ENCODE assay signal across 1 cellular context in the genomic region with DNA sequence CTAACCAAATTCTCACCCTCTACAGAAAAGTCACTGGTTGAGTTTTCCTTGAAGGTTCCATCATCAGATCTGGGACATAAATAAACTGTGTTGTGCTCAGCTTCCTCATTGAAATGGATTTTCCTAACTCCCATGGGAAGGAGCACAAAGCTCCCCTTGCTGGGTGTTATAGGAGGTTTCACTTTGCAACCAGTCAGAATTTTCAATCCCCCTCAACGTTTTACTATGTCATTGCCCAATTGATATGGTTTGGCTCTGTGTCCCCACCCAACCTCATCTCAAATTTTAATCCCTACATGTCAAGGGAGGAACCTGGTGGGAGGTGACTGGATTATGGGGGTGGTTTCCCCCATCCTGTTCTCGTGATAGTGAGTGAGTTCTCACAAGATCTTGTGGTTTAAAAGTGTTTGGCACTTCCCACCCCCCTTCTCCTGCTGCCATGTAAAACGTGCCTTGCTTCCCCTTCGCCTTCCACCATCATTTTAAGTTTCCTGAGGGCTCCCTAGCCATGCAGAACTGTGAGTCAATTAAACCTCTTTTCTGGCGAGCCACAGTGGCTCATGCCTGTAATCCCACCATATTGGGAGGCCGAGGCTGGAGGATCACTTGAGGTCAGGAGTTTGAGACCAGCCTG.
TF ChIP-seq lines count a peak whose summit lies in the region.

No MANE protein-coding gene starts in this region.

TF ChIP-seq in WTC11, 78 proteins besides CTCF, POLR2A, EP300 and RAD21 (continued from another document):
- TF ChIP-seq, protein P1, sequence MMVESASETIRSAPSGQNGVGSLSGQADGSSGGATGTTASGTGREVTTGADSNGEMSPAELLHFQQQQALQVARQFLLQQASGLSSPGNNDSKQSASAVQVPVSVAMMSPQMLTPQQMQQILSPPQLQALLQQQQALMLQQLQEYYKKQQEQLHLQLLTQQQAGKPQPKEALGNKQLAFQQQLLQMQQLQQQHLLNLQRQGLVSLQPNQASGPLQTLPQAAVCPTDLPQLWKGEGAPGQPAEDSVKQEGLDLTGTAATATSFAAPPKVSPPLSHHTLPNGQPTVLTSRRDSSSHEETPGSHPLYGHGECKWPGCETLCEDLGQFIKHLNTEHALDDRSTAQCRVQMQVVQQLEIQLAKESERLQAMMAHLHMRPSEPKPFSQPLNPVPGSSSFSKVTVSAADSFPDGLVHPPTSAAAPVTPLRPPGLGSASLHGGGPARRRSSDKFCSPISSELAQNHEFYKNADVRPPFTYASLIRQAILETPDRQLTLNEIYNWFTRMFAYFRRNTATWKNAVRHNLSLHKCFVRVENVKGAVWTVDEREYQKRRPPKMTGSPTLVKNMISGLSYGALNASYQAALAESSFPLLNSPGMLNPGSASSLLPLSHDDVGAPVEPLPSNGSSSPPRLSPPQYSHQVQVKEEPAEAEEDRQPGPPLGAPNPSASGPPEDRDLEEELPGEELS (CRISPR knock-in tag; IDR thresholded peaks at IDR 0.05) = no peak
- TF ChIP-seq MXD4 (CRISPR knock-in tag; IDR thresholded peaks at IDR 0.05; ENCODE audit: borderline replicate concordance) (no peak), CREM (CRISPR knock-in tag; IDR thresholded peaks at IDR 0.05) (no peak), IRF2 (CRISPR knock-in tag; IDR thresholded peaks at IDR 0.05; ENCODE audit: borderline replicate concordance, low read depth) (no peak), FOXJ3 (CRISPR knock-in tag; IDR thresholded peaks at IDR 0.05; ENCODE audit: borderline replicate concordance) (no peak), EMX1 (CRISPR knock-in tag; IDR thresholded peaks at IDR 0.05) (no peak)
- TF ChIP-seq, protein P2, sequence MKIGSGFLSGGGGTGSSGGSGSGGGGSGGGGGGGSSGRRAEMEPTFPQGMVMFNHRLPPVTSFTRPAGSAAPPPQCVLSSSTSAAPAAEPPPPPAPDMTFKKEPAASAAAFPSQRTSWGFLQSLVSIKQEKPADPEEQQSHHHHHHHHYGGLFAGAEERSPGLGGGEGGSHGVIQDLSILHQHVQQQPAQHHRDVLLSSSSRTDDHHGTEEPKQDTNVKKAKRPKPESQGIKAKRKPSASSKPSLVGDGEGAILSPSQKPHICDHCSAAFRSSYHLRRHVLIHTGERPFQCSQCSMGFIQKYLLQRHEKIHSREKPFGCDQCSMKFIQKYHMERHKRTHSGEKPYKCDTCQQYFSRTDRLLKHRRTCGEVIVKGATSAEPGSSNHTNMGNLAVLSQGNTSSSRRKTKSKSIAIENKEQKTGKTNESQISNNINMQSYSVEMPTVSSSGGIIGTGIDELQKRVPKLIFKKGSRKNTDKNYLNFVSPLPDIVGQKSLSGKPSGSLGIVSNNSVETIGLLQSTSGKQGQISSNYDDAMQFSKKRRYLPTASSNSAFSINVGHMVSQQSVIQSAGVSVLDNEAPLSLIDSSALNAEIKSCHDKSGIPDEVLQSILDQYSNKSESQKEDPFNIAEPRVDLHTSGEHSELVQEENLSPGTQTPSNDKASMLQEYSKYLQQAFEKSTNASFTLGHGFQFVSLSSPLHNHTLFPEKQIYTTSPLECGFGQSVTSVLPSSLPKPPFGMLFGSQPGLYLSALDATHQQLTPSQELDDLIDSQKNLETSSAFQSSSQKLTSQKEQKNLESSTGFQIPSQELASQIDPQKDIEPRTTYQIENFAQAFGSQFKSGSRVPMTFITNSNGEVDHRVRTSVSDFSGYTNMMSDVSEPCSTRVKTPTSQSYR (CRISPR knock-in tag; IDR thresholded peaks at IDR 0.05) = no peak
- TF ChIP-seq, protein P3, sequence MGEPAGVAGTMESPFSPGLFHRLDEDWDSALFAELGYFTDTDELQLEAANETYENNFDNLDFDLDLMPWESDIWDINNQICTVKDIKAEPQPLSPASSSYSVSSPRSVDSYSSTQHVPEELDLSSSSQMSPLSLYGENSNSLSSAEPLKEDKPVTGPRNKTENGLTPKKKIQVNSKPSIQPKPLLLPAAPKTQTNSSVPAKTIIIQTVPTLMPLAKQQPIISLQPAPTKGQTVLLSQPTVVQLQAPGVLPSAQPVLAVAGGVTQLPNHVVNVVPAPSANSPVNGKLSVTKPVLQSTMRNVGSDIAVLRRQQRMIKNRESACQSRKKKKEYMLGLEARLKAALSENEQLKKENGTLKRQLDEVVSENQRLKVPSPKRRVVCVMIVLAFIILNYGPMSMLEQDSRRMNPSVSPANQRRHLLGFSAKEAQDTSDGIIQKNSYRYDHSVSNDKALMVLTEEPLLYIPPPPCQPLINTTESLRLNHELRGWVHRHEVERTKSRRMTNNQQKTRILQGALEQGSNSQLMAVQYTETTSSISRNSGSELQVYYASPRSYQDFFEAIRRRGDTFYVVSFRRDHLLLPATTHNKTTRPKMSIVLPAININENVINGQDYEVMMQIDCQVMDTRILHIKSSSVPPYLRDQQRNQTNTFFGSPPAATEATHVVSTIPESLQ (CRISPR knock-in tag; IDR thresholded peaks at IDR 0.05) = no peak
- TF ChIP-seq, protein P4, sequence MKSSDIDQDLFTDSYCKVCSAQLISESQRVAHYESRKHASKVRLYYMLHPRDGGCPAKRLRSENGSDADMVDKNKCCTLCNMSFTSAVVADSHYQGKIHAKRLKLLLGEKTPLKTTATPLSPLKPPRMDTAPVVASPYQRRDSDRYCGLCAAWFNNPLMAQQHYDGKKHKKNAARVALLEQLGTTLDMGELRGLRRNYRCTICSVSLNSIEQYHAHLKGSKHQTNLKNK (CRISPR knock-in tag; IDR thresholded peaks at IDR 0.05) = no peak
- TF ChIP-seq, protein P5, sequence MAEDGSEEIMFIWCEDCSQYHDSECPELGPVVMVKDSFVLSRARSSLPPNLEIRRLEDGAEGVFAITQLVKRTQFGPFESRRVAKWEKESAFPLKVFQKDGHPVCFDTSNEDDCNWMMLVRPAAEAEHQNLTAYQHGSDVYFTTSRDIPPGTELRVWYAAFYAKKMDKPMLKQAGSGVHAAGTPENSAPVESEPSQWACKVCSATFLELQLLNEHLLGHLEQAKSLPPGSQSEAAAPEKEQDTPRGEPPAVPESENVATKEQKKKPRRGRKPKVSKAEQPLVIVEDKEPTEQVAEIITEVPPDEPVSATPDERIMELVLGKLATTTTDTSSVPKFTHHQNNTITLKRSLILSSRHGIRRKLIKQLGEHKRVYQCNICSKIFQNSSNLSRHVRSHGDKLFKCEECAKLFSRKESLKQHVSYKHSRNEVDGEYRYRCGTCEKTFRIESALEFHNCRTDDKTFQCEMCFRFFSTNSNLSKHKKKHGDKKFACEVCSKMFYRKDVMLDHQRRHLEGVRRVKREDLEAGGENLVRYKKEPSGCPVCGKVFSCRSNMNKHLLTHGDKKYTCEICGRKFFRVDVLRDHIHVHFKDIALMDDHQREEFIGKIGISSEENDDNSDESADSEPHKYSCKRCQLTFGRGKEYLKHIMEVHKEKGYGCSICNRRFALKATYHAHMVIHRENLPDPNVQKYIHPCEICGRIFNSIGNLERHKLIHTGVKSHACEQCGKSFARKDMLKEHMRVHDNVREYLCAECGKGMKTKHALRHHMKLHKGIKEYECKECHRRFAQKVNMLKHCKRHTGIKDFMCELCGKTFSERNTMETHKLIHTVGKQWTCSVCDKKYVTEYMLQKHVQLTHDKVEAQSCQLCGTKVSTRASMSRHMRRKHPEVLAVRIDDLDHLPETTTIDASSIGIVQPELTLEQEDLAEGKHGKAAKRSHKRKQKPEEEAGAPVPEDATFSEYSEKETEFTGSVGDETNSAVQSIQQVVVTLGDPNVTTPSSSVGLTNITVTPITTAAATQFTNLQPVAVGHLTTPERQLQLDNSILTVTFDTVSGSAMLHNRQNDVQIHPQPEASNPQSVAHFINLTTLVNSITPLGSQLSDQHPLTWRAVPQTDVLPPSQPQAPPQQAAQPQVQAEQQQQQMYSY (CRISPR knock-in tag; IDR thresholded peaks at IDR 0.05) = no peak
